ENCODE assay signal across 9 cellular contexts in genomic region chr10:103752680-103753248, GRCh38.
DNase-seq lines count a peak whose midpoint lies in the region; ATAC-seq, FAIRE-seq and TF ChIP-seq lines count a peak whose summit lies in the region.
"Had no signal": no experiment of that assay in that cellular context is flagged by ENCODE, and none has a peak within 500 bp of the region (broad histone marks: within the 10 kb centered on the region; RNA-seq: fewer than 3 reads in every experiment).

No MANE protein-coding gene starts in this region.

- H2AFZ ChIP-seq in GM12878 (ENCODE audit: control insufficient read depth, low read depth, low read length) (no peak overlapping the region), neural cell (ENCODE audit: low read depth, low read length) (no peak overlapping the region)

- no peaks in the 10 kb centered on the region for H3K36me3 ChIP-seq in CD8-positive, alpha-beta T cell (ENCODE audit: insufficient read depth, low read length)
- H3K36me3 ChIP-seq in GM12878 (ENCODE audit: control insufficient read depth in 2 of 2, insufficient read depth in 2 of 2, low read length in 1 of 2) = no peaks in the 10 kb centered on the region
- H3K36me3 ChIP-seq in neural cell (ENCODE audit: insufficient read depth, low read length) = no peaks in the 10 kb centered on the region

- H3K27me3 Mint-ChIP-seq in CD8-positive, alpha-beta T cell (ENCODE audit: low read depth) = no peaks in the 10 kb centered on the region

- no peaks in the 10 kb centered on the region for H3K36me3 Mint-ChIP-seq in CD8-positive, alpha-beta T cell
- H3K36me3 Mint-ChIP-seq: memory B cell had no signal

- H3K9me2 ChIP-seq in neural cell (ENCODE audit: insufficient read depth, low read length) = no peaks in the 10 kb centered on the region

- H4K20me1 ChIP-seq in GM12878 (ENCODE audit: control insufficient read depth, insufficient read depth) (no peaks in the 10 kb centered on the region), neural cell (ENCODE audit: insufficient read depth) (no peaks in the 10 kb centered on the region)

- CTCF ChIA-PET in CD8-positive, alpha-beta T cell (lab: Charles Lee) = interaction anchor here (0.6 to 3.7 kb wide), 14 partner anchors 11 to 252 kb away, joined by 3 to 12 read pairs (median 3); no protein-coding TSS in a partner anchor
- CTCF ChIA-PET in GM12878 (lab: Yijun Ruan, JAX) = interaction anchor here (1.2 to 1.9 kb wide), 6 partner anchors 15 to 86 kb away, joined by 3 to 6 read pairs (median 4); no protein-coding TSS in a partner anchor

- H3K4me1 Mint-ChIP-seq in CD8-positive, alpha-beta T cell (ENCODE audit: low read depth) = peaks cover 14% of the 10 kb centered on the region
- H3K4me1 Mint-ChIP-seq: memory B cell had no signal

- no peak for FAIRE-seq in GM12878 (lab: Jason Lieb, UNC)

- TF ChIP-seq RAD21 in Ishikawa (IDR thresholded peaks at IDR 0.05; ENCODE audit: low read depth) (peak; percentile 36), GM12878 (IDR thresholded peaks at IDR 0.05; ENCODE audit: insufficient read depth, low read depth, low read length) (0 out of 2 replicates have a peak, but pooled peaks have one; percentile 13), neural cell (conservative IDR thresholded peaks at IDR 0.05) (no peak)

- H3K79me2 ChIP-seq in GM12878 (ENCODE audit: control insufficient read depth, insufficient read depth, low read length) = no peaks in the 10 kb centered on the region
- no peaks in the 10 kb centered on the region for H3K79me2 ChIP-seq in neural cell (replicated peaks; ENCODE audit: insufficient read depth, low read length)

- peak in 1 of 7 experiments; percentile 52 for DNase-seq in CD8-positive, alpha-beta T cell
- no peak for DNase-seq in GM12878 (ENCODE audit: low read depth, low spot score)
- no peak for DNase-seq in RKO (ENCODE audit: low spot score)
- DNase-seq in activated gamma-delta T cell (lab: John Stamatoyannopoulos, UW) = no peak
- no peak for DNase-seq in NCI-H2029 treated with DMSO at 0.1 percent for 48 hours (lab: John Stamatoyannopoulos, UW)
- no peak for DNase-seq in NCI-H2227 (lab: John Stamatoyannopoulos, UW; ENCODE audit: unreplicated experiment)

- no TSS peak for BruUV-seq in GM12878 (replicated peaks; lab: Mats Ljungman, UMichigan)

- no peak overlapping the region for H3K4me2 ChIP-seq in GM12878 (ENCODE audit: control insufficient read depth, insufficient read depth)
- no peak overlapping the region for H3K4me2 ChIP-seq in neural cell (ENCODE audit: low read length)

- H3K27me3 ChIP-seq in CD8-positive, alpha-beta T cell (ENCODE audit: insufficient read depth, low read length) = no peaks in the 10 kb centered on the region
- 0 out of 4 replicates have a peak, but pooled peaks cover 0 to 2% of the 10 kb centered on the region in 2 experiments for H3K27me3 ChIP-seq in GM12878 (replicated peaks in 1 of 2; ENCODE audit: control insufficient read depth in 2 of 2, insufficient read depth in 2 of 2, low read length in 1 of 2)
- no peaks in the 10 kb centered on the region for H3K27me3 ChIP-seq in neural cell (ENCODE audit: insufficient read depth, low read depth, low read length)

- H3K9me3 ChIP-seq in CD8-positive, alpha-beta T cell (ENCODE audit: low read length) = no peaks in the 10 kb centered on the region
- H3K9me3 ChIP-seq in GM12878 (replicated peaks; ENCODE audit: control insufficient read depth, insufficient read depth, low read length) (peaks cover 3% of the 10 kb centered on the region; the same call in 2 of the 3 replicates), neural cell (ENCODE audit: low read length) (no peaks in the 10 kb centered on the region)

- peaks cover 3% of the 10 kb centered on the region for H3K4me1 ChIP-seq in CD8-positive, alpha-beta T cell (ENCODE audit: insufficient read depth, low read length)
- no peaks in the 10 kb centered on the region for H3K4me1 ChIP-seq in GM12878 (ENCODE audit: control insufficient read depth, insufficient read depth, low read length)

- RAD21 ChIA-PET in GM12878 (lab: Charles Lee; ENCODE audit: unreplicated experiment) = no interaction called here

- peak; percentile 90 for TF ChIP-seq CTCF in CD8-positive, alpha-beta T cell (IDR thresholded peaks at IDR 0.05)
- TF ChIP-seq CTCF in GM12878 (IDR thresholded peaks at IDR 0.05 in 2 of 3, conservative IDR thresholded peaks at IDR 0.05 in 1 of 3; ENCODE audit: control insufficient read depth in 2 of 3, extremely low read depth in 1 of 3, insufficient read depth in 1 of 3, low read depth in 3 of 3, low read length in 3 of 3) (peak; percentile 23 to 71 (median 57)), neural cell (IDR thresholded peaks at IDR 0.05; ENCODE audit: poor library complexity, severe bottlenecking) (peak; percentile 48)

- no peak overlapping the region for H3K27ac Mint-ChIP-seq in CD8-positive, alpha-beta T cell
- H3K27ac Mint-ChIP-seq: memory B cell had no signal

- TF ChIP-seq POLR2A in GM12878 (IDR thresholded peaks at IDR 0.05; ENCODE audit: low read depth, low read length) = no peak

- no peak overlapping the region for H3K27ac ChIP-seq in CD8-positive, alpha-beta T cell (ENCODE audit: low read depth, low read length)
- H3K27ac ChIP-seq in GM12878 (ENCODE audit: control insufficient read depth, insufficient read depth) = no peak overlapping the region
- no peak overlapping the region for H3K27ac ChIP-seq in neural cell (ENCODE audit: low read length)

- WGBS in GM12878 (ENCODE audit: insufficient coverage, insufficient replicate concordance, low lambda C conversion rate, missing lambda C conversion rate) = 37% methylated on average over 3 of the region's 3 CpGs

- in situ Hi-C loops in GM12878 (cut with MboI) = no loop called here

- no peak for ATAC-seq in CD8-positive, alpha-beta T cell
- no peak for ATAC-seq in GM12878

- POLR2A ChIA-PET in CD8-positive, alpha-beta T cell (lab: Charles Lee) = interaction anchor here (0.7 to 3.6 kb wide), 2 partner anchors 13 to 508 kb away, joined by 3 to 11 read pairs; no protein-coding TSS in a partner anchor
- POLR2A ChIA-PET in GM12878 (lab: Charles Lee) = interaction anchor here (0.6 kb wide), 1 partner anchor 28 kb away, joined by 5 read pairs; no protein-coding TSS in a partner anchor

- peaks cover 2% of the 10 kb centered on the region for H3K9me3 Mint-ChIP-seq in CD8-positive, alpha-beta T cell

- no peak overlapping the region for H3K4me3 Mint-ChIP-seq in CD8-positive, alpha-beta T cell
- H3K4me3 Mint-ChIP-seq: memory B cell had no signal

- SMC1A ChIA-PET in GM12878 (lab: Charles Lee; ENCODE audit: uncharacterized antibody, unreplicated experiment) = interaction anchor here (1.1 to 2.2 kb wide), 4 partner anchors 10 to 24 kb away, joined by 3 to 5 read pairs (median 3); no protein-coding TSS in a partner anchor

- no peaks in the 10 kb centered on the region for H3F3A ChIP-seq in neural cell (ENCODE audit: insufficient read depth, low read length, poor library complexity, severe bottlenecking)

- H3K9ac ChIP-seq in GM12878 (ENCODE audit: control insufficient read depth, insufficient read depth, low read length) = no peak overlapping the region
- no peak overlapping the region for H3K9ac ChIP-seq in neural cell (ENCODE audit: low read length)

- no peak for TF ChIP-seq EP300 in Ishikawa (IDR thresholded peaks at IDR 0.05; ENCODE audit: borderline replicate concordance)
- TF ChIP-seq EP300 in GM12878 (IDR thresholded peaks at IDR 0.05; ENCODE audit: borderline replicate concordance in 1 of 2, control insufficient read depth in 1 of 2, low read depth in 2 of 2, low read length in 2 of 2) = no peak
- TF ChIP-seq EP300 in neural cell (conservative IDR thresholded peaks at IDR 0.05; ENCODE audit: poor library complexity, severe bottlenecking) = no peak

- intact Hi-C loops in CD8-positive, alpha-beta T cell (cut with DNase I, micrococcal nuclease) = no loop called here
- intact Hi-C loops in GM12878 (cut with micrococcal nuclease; ENCODE audit: unreplicated experiment) = no loop called here

- H3K4me3 ChIP-seq in CD8-positive, alpha-beta T cell (ENCODE audit: low read depth, low read length) = no peak overlapping the region
- H3K4me3 ChIP-seq in GM12878 = no peak overlapping the region
- no peak overlapping the region for H3K4me3 ChIP-seq in neural cell (ENCODE audit: low read length)

TF ChIP-seq in Ishikawa, 13 proteins besides CTCF, POLR2A, EP300 and RAD21 (continues in another document):
- TF ChIP-seq ZBTB7A (IDR thresholded peaks at IDR 0.05; ENCODE audit: low read depth) = no peak

TF ChIP-seq in GM12878, 131 proteins besides CTCF, POLR2A, EP300 and RAD21:
- 0 out of 2 replicates have a peak, but pooled peaks have one; percentile 67 for TF ChIP-seq CBX5 (IDR thresholded peaks at IDR 0.05; ENCODE audit: low read depth)
- no peak for TF ChIP-seq SMAD1 (IDR thresholded peaks at IDR 0.05; ENCODE audit: low read depth, partially characterized antibody)

TF ChIP-seq in neural cell, 6 proteins besides CTCF, POLR2A, EP300 and RAD21:
- TF ChIP-seq TAF1 (IDR thresholded peaks at IDR 0.05; ENCODE audit: low read depth) (no peak), SMC3 (conservative IDR thresholded peaks at IDR 0.05; ENCODE audit: poor library complexity) (no peak), MXI1 (conservative IDR thresholded peaks at IDR 0.05; ENCODE audit: poor library complexity, severe bottlenecking) (no peak)
